In genomic region chr2:237729681-237730475, GRCh38 we compare ENCODE assay signal across 12 cellular contexts.
A peak's percentile ranks its signal among the peaks of the same experiment; 100 is the strongest.
DNase-seq lines count a peak whose midpoint lies in the region; ATAC-seq and TF ChIP-seq lines count a peak whose summit lies in the region.
"Had no signal": no experiment of that assay in that cellular context is flagged by ENCODE, and none has a peak within 500 bp of the region (broad histone marks: within the 10 kb centered on the region; RNA-seq: fewer than 3 reads in every experiment).

No MANE protein-coding gene starts in this region.

- peaks cover 64 to 71% of the 10 kb centered on the region in 2 donors for H3K36me3 Mint-ChIP-seq in CD14-positive monocyte
- H3K36me3 Mint-ChIP-seq in dendritic cell treated with granulocyte-macrophage colony-stimulating factor and Interleukin-4, amounts not matched to agents 40 ng/mL and 50 ng/mL, for 4 days (ENCODE audit: low read depth), result peaks cover 81% of the 10 kb centered on the region
- H3K36me3 Mint-ChIP-seq in activated naive CD4-positive, alpha-beta T cell treated with anti-CD3 and anti-CD28 coated beads for 36 hours (ENCODE audit: low read depth), result peaks cover 2% of the 10 kb centered on the region

- CTCF ChIA-PET in activated naive CD4-positive, alpha-beta T cell treated with anti-CD3 and anti-CD28 coated beads for 36 hours (lab: Charles Lee), result interaction anchor here (0.6 to 2.8 kb wide), 5 partner anchors 14 to 309 kb away, joined by 3 to 13 read pairs (median 4); no protein-coding TSS in a partner anchor

- H4K91ac ChIP-seq in trophoblast cell (ENCODE audit: low read depth, low read length), result no peak overlapping the region

- H2AFZ ChIP-seq in trophoblast cell (ENCODE audit: insufficient read depth, low read length, poor library complexity), result no peak overlapping the region

- H3K36me3 ChIP-seq in trophoblast cell (ENCODE audit: control insufficient read depth in 1 of 2, insufficient read depth in 2 of 2, low read length in 2 of 2), result no peaks in the 10 kb centered on the region

- H3K18ac ChIP-seq in trophoblast cell (ENCODE audit: low read length), result no peak overlapping the region

- H3K9ac ChIP-seq in trophoblast cell (ENCODE audit: low read length), result no peak overlapping the region

- H2BK12ac ChIP-seq in trophoblast cell (ENCODE audit: low read length), result no peak overlapping the region

- H2AK5ac ChIP-seq in trophoblast cell (ENCODE audit: low read length), result no peak overlapping the region

- peaks cover 18 to 25% of the 10 kb centered on the region in 2 experiments for H3K4me1 ChIP-seq in trophoblast cell (ENCODE audit: control insufficient read depth in 1 of 2, insufficient read depth in 2 of 2, low read length in 2 of 2)
- peaks cover 24% of the 10 kb centered on the region for H3K4me1 ChIP-seq in foreskin keratinocyte

- no peak overlapping the region for H3K14ac ChIP-seq in trophoblast cell (ENCODE audit: low read length)

- no peak overlapping the region for H3K23ac ChIP-seq in trophoblast cell (ENCODE audit: low read length)

- H3K27ac ChIP-seq in trophoblast cell (ENCODE audit: low read depth, low read length) (no peak overlapping the region), foreskin keratinocyte (no peak overlapping the region)
- H3K27ac ChIP-seq: testis had no signal

- ATAC-seq in foreskin keratinocyte, result no peak
- ATAC-seq in HG03565 (IDR thresholded peaks at IDR 0.05; ENCODE audit: unreplicated experiment), result no peak

- H3K4me1 Mint-ChIP-seq in CD14-positive monocyte, result peaks cover 80% of the 10 kb centered on the region
- H3K4me1 Mint-ChIP-seq in dendritic cell treated with granulocyte-macrophage colony-stimulating factor and Interleukin-4, amounts not matched to agents 40 ng/mL and 50 ng/mL, for 4 days (ENCODE audit: low read depth), result peaks cover 87% of the 10 kb centered on the region
- peaks cover 53% of the 10 kb centered on the region for H3K4me1 Mint-ChIP-seq in activated naive CD4-positive, alpha-beta T cell treated with anti-CD3 and anti-CD28 coated beads for 36 hours (ENCODE audit: low read depth)

- H3K4me2 ChIP-seq in trophoblast cell (ENCODE audit: low read length), result no peak overlapping the region

- peak overlapping the region in 6 of 7 donors; percentile 7 to 87 (median 64) for H3K27ac Mint-ChIP-seq in CD14-positive monocyte
- peak overlapping the region; percentile 32 for H3K27ac Mint-ChIP-seq in dendritic cell treated with granulocyte-macrophage colony-stimulating factor and Interleukin-4, amounts not matched to agents 40 ng/mL and 50 ng/mL, for 4 days
- no peak overlapping the region for H3K27ac Mint-ChIP-seq in activated naive CD4-positive, alpha-beta T cell treated with anti-CD3 and anti-CD28 coated beads for 36 hours
- H3K27ac Mint-ChIP-seq: nephron had no signal

- H2BK5ac ChIP-seq in trophoblast cell (ENCODE audit: low read depth, low read length, poor library complexity), result no peak overlapping the region

- DNase-seq in CD14-positive monocyte (ENCODE audit: low spot score), result no peak
- DNase-seq in H4 (ENCODE audit: low spot score), result peak; percentile 29
- peak; percentile 30 to 62 for DNase-seq in trophoblast cell
- no peak for DNase-seq in foreskin keratinocyte
- no peak for DNase-seq in NCI-H1048 (lab: John Stamatoyannopoulos, UW)
- DNase-seq in activated naive CD4-positive, alpha-beta T cell treated with anti-CD3 and anti-CD28 coated beads for 36 hours, result no peak
- DNase-seq: dermis blood vessel endothelial cell, NCI-H1105 treated with DMSO at 0.1 percent for 48 hours, testis had no signal

- H3K27me3 Mint-ChIP-seq in CD14-positive monocyte (ENCODE audit: low read depth in 3 of 3), result peaks cover 0 to 1% (median 0%) of the 10 kb centered on the region in 3 donors
- H3K27me3 Mint-ChIP-seq in dendritic cell treated with granulocyte-macrophage colony-stimulating factor and Interleukin-4, amounts not matched to agents 40 ng/mL and 50 ng/mL, for 4 days, result no peaks in the 10 kb centered on the region
- H3K27me3 Mint-ChIP-seq in activated naive CD4-positive, alpha-beta T cell treated with anti-CD3 and anti-CD28 coated beads for 36 hours (ENCODE audit: low read depth), result no peaks in the 10 kb centered on the region

- intact Hi-C loops in CD14-positive monocyte (cut with micrococcal nuclease), result loop anchor here (5.0 kb wide), 2 partner anchors 38 to 58 kb away; no protein-coding TSS in a partner anchor
- intact Hi-C loops in dendritic cell treated with granulocyte-macrophage colony-stimulating factor and Interleukin-4, amounts not matched to agents 40 ng/mL and 50 ng/mL, for 4 days (cut with micrococcal nuclease), result loop anchor here (5.0 kb wide), 1 partner anchor 38 kb away; no protein-coding TSS in a partner anchor
- intact Hi-C loops in activated naive CD4-positive, alpha-beta T cell treated with anti-CD3 and anti-CD28 coated beads for 36 hours (cut with micrococcal nuclease), result no loop called here

- peaks cover 3% of the 10 kb centered on the region for H3K79me2 ChIP-seq in trophoblast cell (ENCODE audit: control insufficient read depth, insufficient read depth, low read length, poor library complexity)

- H4K8ac ChIP-seq in trophoblast cell (ENCODE audit: low read depth, low read length), result no peak overlapping the region

- no peaks in the 10 kb centered on the region for H3K9me3 ChIP-seq in trophoblast cell (ENCODE audit: insufficient read depth, low read depth, low read length)
- H3K9me3 ChIP-seq: testis had no signal

- WGBS in trophoblast cell (ENCODE audit: extremely low coverage, insufficient coverage, insufficient read length), result no CpG with 5 or more reads among the region's 12 CpGs

- H4K12ac ChIP-seq in trophoblast cell (ENCODE audit: low read depth, low read length), result no peak overlapping the region

- no peak overlapping the region for H3K4ac ChIP-seq in trophoblast cell (ENCODE audit: low read depth, low read length)

- H3K4me3 Mint-ChIP-seq in CD14-positive monocyte, result no peak overlapping the region
- H3K4me3 Mint-ChIP-seq in dendritic cell treated with granulocyte-macrophage colony-stimulating factor and Interleukin-4, amounts not matched to agents 40 ng/mL and 50 ng/mL, for 4 days, result no peak overlapping the region
- H3K4me3 Mint-ChIP-seq in activated naive CD4-positive, alpha-beta T cell treated with anti-CD3 and anti-CD28 coated beads for 36 hours, result no peak overlapping the region
- H3K4me3 Mint-ChIP-seq: nephron had no signal

- peaks cover 12% of the 10 kb centered on the region for H3K79me1 ChIP-seq in trophoblast cell (ENCODE audit: low read length)

- H3K27me3 ChIP-seq in trophoblast cell (ENCODE audit: insufficient read depth, low read length) (no peaks in the 10 kb centered on the region), foreskin keratinocyte (no peaks in the 10 kb centered on the region)
- H3K27me3 ChIP-seq: testis had no signal

- TF ChIP-seq CTCF in CD14-positive monocyte (IDR thresholded peaks at IDR 0.05) (no peak), foreskin keratinocyte (conservative IDR thresholded peaks at IDR 0.05) (no peak)

- H3K9me3 Mint-ChIP-seq in CD14-positive monocyte, result no peaks in the 10 kb centered on the region
- no peaks in the 10 kb centered on the region for H3K9me3 Mint-ChIP-seq in dendritic cell treated with granulocyte-macrophage colony-stimulating factor and Interleukin-4, amounts not matched to agents 40 ng/mL and 50 ng/mL, for 4 days
- H3K9me3 Mint-ChIP-seq in activated naive CD4-positive, alpha-beta T cell treated with anti-CD3 and anti-CD28 coated beads for 36 hours, result no peaks in the 10 kb centered on the region
- H3K9me3 Mint-ChIP-seq: nephron had no signal

- no peak overlapping the region for H3K4me3 ChIP-seq in trophoblast cell (ENCODE audit: low read depth, low read length)
- H3K4me3 ChIP-seq: testis had no signal

- no peak overlapping the region for H2BK120ac ChIP-seq in trophoblast cell (ENCODE audit: insufficient read depth, low read length, poor library complexity)

Comparison
In these comparisons a context has a peak if more than half of its experiments do, and no peak if none do; other contexts are left out.
1. DNase-seq: peak in H4 (single experiment) and trophoblast cell (2 of 2); none in CD14-positive monocyte (single experiment), foreskin keratinocyte (0 of 2), NCI-H1048 (single experiment) and activated naive CD4-positive, alpha-beta T cell treated with anti-CD3 and anti-CD28 coated beads for 36 hours (single experiment).